8 cellular contexts compared by ENCODE assay signal in genomic region chr11:79100093-79100704, GRCh38.
A peak's percentile ranks its signal among the peaks of the same experiment; 100 is the strongest.
DNase-seq lines count a peak whose midpoint lies in the region; ATAC-seq, FAIRE-seq and TF ChIP-seq lines count a peak whose summit lies in the region.

No MANE protein-coding gene starts in this region.

- H3K36me3 ChIP-seq in BJ (ENCODE audit: control insufficient read depth, insufficient read depth, low read length), result no peaks in the 10 kb centered on the region
- no peaks in the 10 kb centered on the region for H3K36me3 ChIP-seq in adrenal gland (replicated peaks in 1 of 2)

- peak; percentile 79 for ATAC-seq in HG02763 (IDR thresholded peaks at IDR 0.05; ENCODE audit: unreplicated experiment)
- ATAC-seq in stimulated activated memory B cell treated with anti-CD40 and anti-IgM and Interleukin-4, amounts not matched to agents 10 μg/mL and 1 μg/mL and 100 μg/mL, for 72 hours, result peak; percentile 42

- H3K4me1 Mint-ChIP-seq in stimulated activated memory B cell treated with anti-CD40 and anti-IgM and Interleukin-4, amounts not matched to agents 10 μg/mL and 1 μg/mL and 100 μg/mL, for 72 hours, result no peaks in the 10 kb centered on the region

- H3K4me3 ChIP-seq in BJ (ENCODE audit: low read depth, low read length), result no peak overlapping the region
- no peak overlapping the region for H3K4me3 ChIP-seq in adrenal gland

- peak; percentile 89 for TF ChIP-seq CTCF in BJ (IDR thresholded peaks at IDR 0.05; ENCODE audit: insufficient read depth, low read depth, low read length)
- peak; percentile 58 to 80 (median 72) for TF ChIP-seq CTCF in adrenal gland (IDR thresholded peaks at IDR 0.05)

- H3K4me1 ChIP-seq in adrenal gland (replicated peaks in 1 of 2), result no peaks in the 10 kb centered on the region

- no peak overlapping the region for H3K4me3 Mint-ChIP-seq in stimulated activated memory B cell treated with anti-CD40 and anti-IgM and Interleukin-4, amounts not matched to agents 10 μg/mL and 1 μg/mL and 100 μg/mL, for 72 hours

- H3K9me3 Mint-ChIP-seq in stimulated activated memory B cell treated with anti-CD40 and anti-IgM and Interleukin-4, amounts not matched to agents 10 μg/mL and 1 μg/mL and 100 μg/mL, for 72 hours, result no peaks in the 10 kb centered on the region

- TF ChIP-seq POLR2A in GM12891 (IDR thresholded peaks at IDR 0.05; ENCODE audit: low read depth, low read length) (no peak), adrenal gland (IDR thresholded peaks at IDR 0.05) (no peak)

- no peak overlapping the region for H3K27ac Mint-ChIP-seq in stimulated activated memory B cell treated with anti-CD40 and anti-IgM and Interleukin-4, amounts not matched to agents 10 μg/mL and 1 μg/mL and 100 μg/mL, for 72 hours

- H3K27me3 ChIP-seq in BJ (ENCODE audit: control insufficient read depth, insufficient read depth, low read length) (no peaks in the 10 kb centered on the region), adrenal gland (no peaks in the 10 kb centered on the region)

- no peaks in the 10 kb centered on the region for H3K36me3 Mint-ChIP-seq in stimulated activated memory B cell treated with anti-CD40 and anti-IgM and Interleukin-4, amounts not matched to agents 10 μg/mL and 1 μg/mL and 100 μg/mL, for 72 hours

- no peak for DNase-seq in BJ (ENCODE audit: low read depth)
- peak; percentile 66 for DNase-seq in GM12891 (ENCODE audit: insufficient read length, low spot score)
- peak; percentile 38 for DNase-seq in NCI-H146 treated with DMSO at 0.1 percent for 48 hours (lab: John Stamatoyannopoulos, UW; ENCODE audit: unreplicated experiment)
- DNase-seq in adrenal gland, result peak; percentile 31 to 61 (median 40)
- DNase-seq in iPS DF 4.7 (ENCODE audit: extremely low read depth, low spot score), result peak; percentile 28
- no peak for DNase-seq in activated gamma-delta T cell (lab: John Stamatoyannopoulos, UW)

- 44 to 53% (median 50%) methylated on average over 9 of the region's 9 CpGs for WGBS in adrenal gland, 4 donors

- POLR2A ChIA-PET in BJ (lab: Charles Lee), result no interaction called here

- CTCF ChIA-PET in BJ (lab: Yijun Ruan, JAX), result interaction anchor here (0.6 to 3.5 kb wide), 32 partner anchors 9 to 454 kb away, joined by 3 to 69 read pairs (median 4); no protein-coding TSS in a partner anchor

- no peak overlapping the region for H3K27ac ChIP-seq in adrenal gland

- no peaks in the 10 kb centered on the region for H3K9me3 ChIP-seq in adrenal gland (replicated peaks in 1 of 3)

- intact Hi-C loops in adrenal gland (cut with DNase I), result no loop called here

- peak; percentile 76 for FAIRE-seq in GM12891 (lab: Jason Lieb, UNC)

- peaks cover 16% of the 10 kb centered on the region for H3K27me3 Mint-ChIP-seq in stimulated activated memory B cell treated with anti-CD40 and anti-IgM and Interleukin-4, amounts not matched to agents 10 μg/mL and 1 μg/mL and 100 μg/mL, for 72 hours

TF ChIP-seq in GM12891, 5 proteins besides CTCF, POLR2A, EP300 and RAD21:
- TF ChIP-seq SPI1 (IDR thresholded peaks at IDR 0.05; ENCODE audit: low read depth, low read length) (no peak), PAX5 (IDR thresholded peaks at IDR 0.05; ENCODE audit: insufficient read depth, low read length, severe bottlenecking) (no peak), POLR2AphosphoS5 (IDR thresholded peaks at IDR 0.05; ENCODE audit: low read depth, low read length) (no peak), TAF1 (IDR thresholded peaks at IDR 0.05; ENCODE audit: low read depth, low read length) (no peak), POU2F2 (IDR thresholded peaks at IDR 0.05; ENCODE audit: low read depth, low read length) (no peak)

Comparison
In these comparisons a context has a peak if more than half of its experiments do, and no peak if none do; other contexts are left out.
1. DNase-seq: peak in GM12891 (single experiment), NCI-H146 treated with DMSO at 0.1 percent for 48 hours (single experiment), adrenal gland (7 of 7) and iPS DF 4.7 (single experiment); none in BJ (single experiment) and activated gamma-delta T cell (single experiment).